8 cellular contexts compared by ENCODE assay signal in genomic region chr5:165457854-165458481, GRCh38.
A peak's percentile ranks its signal among the peaks of the same experiment; 100 is the strongest.
DNase-seq lines count a peak whose midpoint lies in the region; ATAC-seq and TF ChIP-seq lines count a peak whose summit lies in the region.

No MANE protein-coding gene starts in this region.

- H3K27me3 ChIP-seq in MM.1S (replicated peaks; ENCODE audit: insufficient read depth, low read length) (no peaks in the 10 kb centered on the region), body of pancreas (no peaks in the 10 kb centered on the region), neural cell (ENCODE audit: insufficient read depth, low read depth, low read length) (no peaks in the 10 kb centered on the region)

- H3K27ac ChIP-seq in MM.1S (ENCODE audit: low read length) (no peak overlapping the region), body of pancreas (no peak overlapping the region), neural cell (ENCODE audit: low read length) (no peak overlapping the region)

- H3K4me3 Mint-ChIP-seq in activated T-helper 17 cell treated with anti-CD3 and anti-CD28 coated beads, Interleukin-2, amount 50 U/mL, for 72 hours = no peak overlapping the region

- no peaks in the 10 kb centered on the region for H3K4me1 Mint-ChIP-seq in activated T-helper 17 cell treated with anti-CD3 and anti-CD28 coated beads, Interleukin-2, amount 50 U/mL, for 72 hours

- TF ChIP-seq RAD21 in neural cell (conservative IDR thresholded peaks at IDR 0.05) = peak; percentile 46

- H3F3A ChIP-seq in MM.1S (ENCODE audit: insufficient read depth, low read length) = no peaks in the 10 kb centered on the region
- no peaks in the 10 kb centered on the region for H3F3A ChIP-seq in neural cell (ENCODE audit: insufficient read depth, low read length, poor library complexity, severe bottlenecking)

- DNase-seq in MM.1S (peak; percentile 52), body of pancreas (peak; percentile 37 to 64 (median 44)), sciatic nerve (ENCODE audit: low spot score) (no peak)

- no peak for TF ChIP-seq EP300 in neural cell (conservative IDR thresholded peaks at IDR 0.05; ENCODE audit: poor library complexity, severe bottlenecking)

- H3K9ac ChIP-seq in MM.1S (ENCODE audit: low read length) (no peak overlapping the region), neural cell (ENCODE audit: low read length) (no peak overlapping the region)

- no peaks in the 10 kb centered on the region for H3K36me3 Mint-ChIP-seq in activated T-helper 17 cell treated with anti-CD3 and anti-CD28 coated beads, Interleukin-2, amount 50 U/mL, for 72 hours (ENCODE audit: low read depth)

- H3K4me2 ChIP-seq in MM.1S (ENCODE audit: low read depth, low read length) (no peak overlapping the region), neural cell (ENCODE audit: low read length) (no peak overlapping the region)

- no peaks in the 10 kb centered on the region for H4K20me1 ChIP-seq in MM.1S (ENCODE audit: insufficient read depth, low read length)
- no peaks in the 10 kb centered on the region for H4K20me1 ChIP-seq in neural cell (ENCODE audit: insufficient read depth)

- ATAC-seq in body of pancreas (peak; percentile 83), GM21447 (IDR thresholded peaks at IDR 0.05; ENCODE audit: unreplicated experiment) (no peak), HG02759 (IDR thresholded peaks at IDR 0.05; ENCODE audit: unreplicated experiment) (no peak), sciatic nerve (no peak)
- ATAC-seq in activated T-helper 17 cell treated with anti-CD3 and anti-CD28 coated beads, Interleukin-2, amount 50 U/mL, for 72 hours (replicated peaks) = no peak

- H3K9me3 ChIP-seq in MM.1S (replicated peaks; ENCODE audit: insufficient read depth, low read length) = no peaks in the 10 kb centered on the region
- no peaks in the 10 kb centered on the region for H3K9me3 ChIP-seq in body of pancreas
- no peaks in the 10 kb centered on the region for H3K9me3 ChIP-seq in neural cell (ENCODE audit: low read length)

- H3K9me3 Mint-ChIP-seq in activated T-helper 17 cell treated with anti-CD3 and anti-CD28 coated beads, Interleukin-2, amount 50 U/mL, for 72 hours = peaks cover 4% of the 10 kb centered on the region

- WGBS in body of pancreas, 2 donors = 7 to 8% methylated on average over 5 of the region's 5 CpGs

- no peak overlapping the region for H3K27ac Mint-ChIP-seq in activated T-helper 17 cell treated with anti-CD3 and anti-CD28 coated beads, Interleukin-2, amount 50 U/mL, for 72 hours

- no peak overlapping the region for H3K4me3 ChIP-seq in MM.1S (ENCODE audit: low read length)
- no peak overlapping the region for H3K4me3 ChIP-seq in body of pancreas
- H3K4me3 ChIP-seq in neural cell (ENCODE audit: low read length) = no peak overlapping the region

- intact Hi-C loops in body of pancreas (cut with DNase I) = no loop called here
- intact Hi-C loops in sciatic nerve (cut with DNase I) = no loop called here

- H3K27me3 Mint-ChIP-seq in activated T-helper 17 cell treated with anti-CD3 and anti-CD28 coated beads, Interleukin-2, amount 50 U/mL, for 72 hours = no peaks in the 10 kb centered on the region

- H3K9me2 ChIP-seq in MM.1S (replicated peaks; ENCODE audit: insufficient read depth, low read length) (no peaks in the 10 kb centered on the region), neural cell (ENCODE audit: insufficient read depth, low read length) (no peaks in the 10 kb centered on the region)

- no peak overlapping the region for H2AFZ ChIP-seq in MM.1S (ENCODE audit: low read length)
- H2AFZ ChIP-seq in neural cell (ENCODE audit: low read depth, low read length) = no peak overlapping the region

- no peak for TF ChIP-seq POLR2A in body of pancreas (IDR thresholded peaks at IDR 0.05)

- H3K36me3 ChIP-seq in MM.1S (replicated peaks; ENCODE audit: insufficient read depth, low read length) (no peaks in the 10 kb centered on the region), body of pancreas (replicated peaks in 1 of 2; ENCODE audit: insufficient read depth in 1 of 2, low read depth in 2 of 2) (no peaks in the 10 kb centered on the region), neural cell (ENCODE audit: insufficient read depth, low read length) (no peaks in the 10 kb centered on the region)

- peak; percentile 45 for TF ChIP-seq CTCF in GM12872 (IDR thresholded peaks at IDR 0.05; ENCODE audit: insufficient read depth, low read depth, low read length)
- TF ChIP-seq CTCF in MM.1S (IDR thresholded peaks at IDR 0.05; ENCODE audit: low read length) = peak; percentile 72
- peak; percentile 30 to 84 (median 68) for TF ChIP-seq CTCF in body of pancreas (IDR thresholded peaks at IDR 0.05)
- peak; percentile 55 for TF ChIP-seq CTCF in neural cell (IDR thresholded peaks at IDR 0.05; ENCODE audit: poor library complexity, severe bottlenecking)

- no peaks in the 10 kb centered on the region for H3K79me2 ChIP-seq in MM.1S (ENCODE audit: low read length)
- no peaks in the 10 kb centered on the region for H3K79me2 ChIP-seq in neural cell (replicated peaks; ENCODE audit: insufficient read depth, low read length)

- no peaks in the 10 kb centered on the region for H3K4me1 ChIP-seq in MM.1S (ENCODE audit: low read length)
- no peaks in the 10 kb centered on the region for H3K4me1 ChIP-seq in body of pancreas

TF ChIP-seq in neural cell, 6 proteins besides CTCF, POLR2A, EP300 and RAD21:
- TF ChIP-seq SMC3 (conservative IDR thresholded peaks at IDR 0.05; ENCODE audit: poor library complexity) = peak; percentile 22
- TF ChIP-seq POLR2AphosphoS5 (IDR thresholded peaks at IDR 0.05) = no peak
- no peak for TF ChIP-seq MXI1 (conservative IDR thresholded peaks at IDR 0.05; ENCODE audit: poor library complexity, severe bottlenecking)
